ENCODE assay signal across 22 cellular contexts in the genomic region with DNA sequence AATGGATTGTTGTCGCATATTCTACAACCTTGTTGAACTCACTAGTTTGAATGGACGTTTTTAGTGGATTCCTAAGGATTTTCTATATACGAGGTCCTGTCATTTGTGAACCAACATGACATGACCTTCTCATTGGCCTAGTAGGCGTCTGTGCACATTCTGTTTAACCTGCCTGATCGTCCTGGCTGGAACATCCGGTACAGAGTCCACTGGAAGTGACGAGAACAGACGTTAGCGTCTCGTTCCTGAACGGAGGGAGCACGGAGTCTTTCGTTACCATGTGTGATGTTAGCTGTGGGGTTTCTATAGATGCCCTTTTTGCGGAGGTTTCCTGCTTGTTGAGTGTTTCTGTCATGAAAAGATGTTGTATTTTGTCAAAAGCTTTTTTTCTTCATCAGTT.
DNase-seq lines count a peak whose midpoint lies in the region; ATAC-seq, FAIRE-seq and TF ChIP-seq lines count a peak whose summit lies in the region.
"Had no signal": no experiment of that assay in that cellular context is flagged by ENCODE, and none has a peak within 500 bp of the region (broad histone marks: within the 10 kb centered on the region; RNA-seq: fewer than 3 reads in every experiment).

No MANE protein-coding gene starts in this region.

- H4K20me1 ChIP-seq in HepG2 (ENCODE audit: insufficient read depth, low read length) = no peaks in the 10 kb centered on the region
- H4K20me1 ChIP-seq: BLaER1 had no signal

- POLR2A ChIA-PET in HepG2 (lab: Yijun Ruan, JAX) = no interaction called here

- 20% methylated on average over 14 of the region's 14 CpGs for WGBS in HepG2 (ENCODE audit: low lambda C conversion rate)
- 83% methylated on average over 14 of the region's 14 CpGs for WGBS in right lobe of liver (ENCODE audit: insufficient coverage, low coverage, low lambda C conversion rate, missing lambda C conversion rate)
- 90 to 93% (median 91%) methylated on average over 14 of the region's 14 CpGs for WGBS in spleen, 5 donors

- H2AFZ ChIP-seq in HepG2 (ENCODE audit: low read length) = no peak overlapping the region

- FAIRE-seq in HepG2 (lab: Jason Lieb, UNC) = no peak
- FAIRE-seq: A204.1, GM12891, GM18507, H54 had no signal

- H3K36me3 ChIP-seq in HepG2 (replicated peaks in 1 of 2; ENCODE audit: control insufficient read depth in 1 of 2, insufficient read depth in 2 of 2, low read length in 2 of 2) (no peaks in the 10 kb centered on the region), right lobe of liver (no peaks in the 10 kb centered on the region), upper lobe of right lung (no peaks in the 10 kb centered on the region), spleen (no peaks in the 10 kb centered on the region)
- H3K36me3 ChIP-seq: BLaER1, HAP-1 had no signal

- H3K27me3 ChIP-seq in HepG2 (ENCODE audit: control insufficient read depth in 1 of 2, insufficient read depth in 2 of 2, low read length in 2 of 2) (peaks cover 3 to 24% of the 10 kb centered on the region in 2 experiments), right lobe of liver (no peaks in the 10 kb centered on the region), upper lobe of right lung (no peaks in the 10 kb centered on the region), spleen (replicated peaks in 1 of 7) (no peaks in the 10 kb centered on the region)
- H3K27me3 ChIP-seq: BLaER1 had no signal

- no peak for ATAC-seq in Right ventricle myocardium inferior
- no peak for ATAC-seq in Right ventricle myocardium superior (ENCODE audit: poor library complexity)
- ATAC-seq in HepG2 = peak; percentile 18; the same call in 1 of the 3 replicates
- ATAC-seq in right lobe of liver = no peak
- ATAC-seq in upper lobe of right lung = no peak
- ATAC-seq: CD8-positive, alpha-beta T cell had no signal

- no peak overlapping the region for H3K9ac ChIP-seq in HepG2 (ENCODE audit: insufficient read depth, low read depth, low read length)
- H3K9ac ChIP-seq: BLaER1 had no signal

- no peak for TF ChIP-seq RAD21 in HepG2 (CRISPR knock-in tag; IDR thresholded peaks at IDR 0.05)

- TF ChIP-seq EP300 in HepG2 (IDR thresholded peaks at IDR 0.05; ENCODE audit: low read depth in 2 of 2, low read length in 2 of 2) (no peak), HepG2 (CRISPR knock-in tag; IDR thresholded peaks at IDR 0.05; ENCODE audit: borderline replicate concordance) (no peak)

- H3K4me3 ChIP-seq in HepG2 (replicated peaks in 1 of 3; ENCODE audit: insufficient read depth in 1 of 3, low read depth in 2 of 3, low read length in 3 of 3) (no peak overlapping the region), right lobe of liver (no peak overlapping the region), upper lobe of right lung (no peak overlapping the region), spleen (no peak overlapping the region)
- H3K4me3 ChIP-seq: BLaER1, HAP-1 had no signal

- in situ Hi-C loops in HepG2 (cut with HindIII; ENCODE audit: extremely low pct_ligation_motif_present, low pct_unique_long_range_greater_than_20kb) = no loop called here

- no TSS peak for BruUV-seq in HepG2 (replicated peaks; lab: Mats Ljungman, UMichigan)

- H3K9me3 ChIP-seq in HepG2 (ENCODE audit: low read length) (peaks cover 23% of the 10 kb centered on the region), right lobe of liver (peaks cover 0 to 39% (median 12%) of the 10 kb centered on the region in 4 donors), upper lobe of right lung (peaks cover 32% of the 10 kb centered on the region), spleen (peaks cover 4 to 77% (median 75%) of the 10 kb centered on the region in 8 donors)

- H3K79me2 ChIP-seq in HepG2 (ENCODE audit: insufficient read depth, low read length) = no peaks in the 10 kb centered on the region

- TF ChIP-seq CTCF in HepG2 (CRISPR knock-in tag; IDR thresholded peaks at IDR 0.05) (no peak), right lobe of liver (IDR thresholded peaks at IDR 0.05) (no peak), upper lobe of right lung (IDR thresholded peaks at IDR 0.05) (no peak), spleen (IDR thresholded peaks at IDR 0.05 in 8 of 11, conservative IDR thresholded peaks at IDR 0.05 in 3 of 11) (no peak)

- CTCF ChIA-PET in HepG2 (lab: Yijun Ruan, JAX; ENCODE audit: low intra/inter-chr PET ratio, low total read pairs) = no interaction called here

- intact Hi-C loops in Right ventricle myocardium inferior (cut with DNase I) (no loop called here), Right ventricle myocardium superior (cut with DNase I) (no loop called here), HepG2 (cut with micrococcal nuclease; ENCODE audit: unreplicated experiment) (no loop called here), right lobe of liver (cut with DNase I) (no loop called here), upper lobe of right lung (cut with DNase I) (no loop called here), spleen (cut with DNase I; ENCODE audit: low total_unique reads) (no loop called here)

- DNase-seq in Right ventricle myocardium inferior (ENCODE audit: missing footprints) (peak; percentile 39), Right ventricle myocardium superior (no peak), HepG2 (ENCODE audit: low spot score) (peak; percentile 20), right lobe of liver (no peak), upper lobe of right lung (peak; percentile 1), spleen (no peak)
- no peak for DNase-seq in activated T-cell treated with anti-CD3 and anti-CD28 coated beads, Interleukin-2, amount 50 U/mL, for 48 hours
- DNase-seq: CD4-positive, CD25-positive, alpha-beta regulatory T cell; CD8-positive, alpha-beta T cell; DMS 273 treated with DMSO at 0.1 percent for 48 hours; DMS79 treated with DMSO at 0.1 percent for 48 hours; GF-D8; GOT3; HFFc6 had no signal

- peak overlapping the region; percentile 33; the same call in 1 of the 2 replicates for H3K4me2 ChIP-seq in HepG2 (ENCODE audit: low read depth, low read length)
- H3K4me2 ChIP-seq: BLaER1 had no signal

- H3K4me1 ChIP-seq in HepG2 (ENCODE audit: insufficient read depth, low read length) (peaks cover 9% of the 10 kb centered on the region), right lobe of liver (no peaks in the 10 kb centered on the region), upper lobe of right lung (no peaks in the 10 kb centered on the region), spleen (no peaks in the 10 kb centered on the region)
- H3K4me1 ChIP-seq: HAP-1 had no signal

- no peak overlapping the region for H3K27ac ChIP-seq in HepG2 (ENCODE audit: extremely low read length, insufficient read depth, low read length)
- H3K27ac ChIP-seq in right lobe of liver = no peak overlapping the region
- H3K27ac ChIP-seq in upper lobe of right lung = no peak overlapping the region
- no peak overlapping the region for H3K27ac ChIP-seq in spleen
- H3K27ac ChIP-seq: 22Rv1, BLaER1, C4-2B had no signal

- TF ChIP-seq POLR2A in HepG2 (IDR thresholded peaks at IDR 0.05; ENCODE audit: insufficient read depth in 1 of 2, low read depth in 2 of 2, low read length in 2 of 2) = no peak
- no peak for TF ChIP-seq POLR2A in right lobe of liver (IDR thresholded peaks at IDR 0.05)
- no peak for TF ChIP-seq POLR2A in spleen (IDR thresholded peaks at IDR 0.05)

TF ChIP-seq in HepG2, 621 proteins besides CTCF, POLR2A, EP300 and RAD21 (continues in another document):
- TF ChIP-seq, protein P1, sequence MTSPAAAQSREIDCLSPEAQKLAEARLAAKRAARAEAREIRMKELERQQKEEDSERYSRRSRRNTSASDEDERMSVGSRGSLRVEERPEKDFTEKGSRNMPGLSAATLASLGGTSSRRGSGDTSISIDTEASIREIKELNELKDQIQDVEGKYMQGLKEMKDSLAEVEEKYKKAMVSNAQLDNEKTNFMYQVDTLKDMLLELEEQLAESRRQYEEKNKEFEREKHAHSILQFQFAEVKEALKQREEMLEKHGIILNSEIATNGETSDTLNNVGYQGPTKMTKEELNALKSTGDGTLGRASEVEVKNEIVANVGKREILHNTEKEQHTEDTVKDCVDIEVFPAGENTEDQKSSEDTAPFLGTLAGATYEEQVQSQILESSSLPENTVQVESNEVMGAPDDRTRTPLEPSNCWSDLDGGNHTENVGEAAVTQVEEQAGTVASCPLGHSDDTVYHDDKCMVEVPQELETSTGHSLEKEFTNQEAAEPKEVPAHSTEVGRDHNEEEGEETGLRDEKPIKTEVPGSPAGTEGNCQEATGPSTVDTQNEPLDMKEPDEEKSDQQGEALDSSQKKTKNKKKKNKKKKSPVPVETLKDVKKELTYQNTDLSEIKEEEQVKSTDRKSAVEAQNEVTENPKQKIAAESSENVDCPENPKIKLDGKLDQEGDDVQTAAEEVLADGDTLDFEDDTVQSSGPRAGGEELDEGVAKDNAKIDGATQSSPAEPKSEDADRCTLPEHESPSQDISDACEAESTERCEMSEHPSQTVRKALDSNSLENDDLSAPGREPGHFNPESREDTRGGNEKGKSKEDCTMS (CRISPR knock-in tag; conservative IDR thresholded peaks at IDR 0.05) = no peak
- no peak for TF ChIP-seq NFIB (CRISPR knock-in tag; IDR thresholded peaks at IDR 0.05; ENCODE audit: borderline replicate concordance)
- TF ChIP-seq HNF4A (CRISPR knock-in tag; IDR thresholded peaks at IDR 0.05) = peak; percentile 75
- no peak for TF ChIP-seq ZNF891 (CRISPR knock-in tag; IDR thresholded peaks at IDR 0.05)
- no peak for TF ChIP-seq ZNF766 (CRISPR knock-in tag; IDR thresholded peaks at IDR 0.05; ENCODE audit: borderline replicate concordance)
- TF ChIP-seq ZMAT5 (CRISPR knock-in tag; IDR thresholded peaks at IDR 0.05; ENCODE audit: borderline replicate concordance, low read depth) = no peak
- TF ChIP-seq CREB1 (IDR thresholded peaks at IDR 0.05) = no peak; the same call in 1 of the 2 replicates
- peak; percentile 45; the same call in 1 of the 2 replicates for TF ChIP-seq CREB1 (CRISPR knock-in tag; IDR thresholded peaks at IDR 0.05)
- no peak for TF ChIP-seq EHMT2 (IDR thresholded peaks at IDR 0.05; ENCODE audit: borderline replicate concordance, low read depth, low read length)
- TF ChIP-seq ZNF446 (CRISPR knock-in tag; IDR thresholded peaks at IDR 0.05) = no peak
- TF ChIP-seq NFE2L1 (CRISPR knock-in tag; IDR thresholded peaks at IDR 0.05; ENCODE audit: borderline replicate concordance) = no peak
- TF ChIP-seq SP4 (CRISPR knock-in tag; IDR thresholded peaks at IDR 0.05) = no peak
- no peak for TF ChIP-seq ZNF672 (CRISPR knock-in tag; IDR thresholded peaks at IDR 0.05)

Comparison
In these comparisons a context has a peak if more than half of its experiments do, and no peak if none do; other contexts are left out.
1. DNase-seq: peak in Right ventricle myocardium inferior (single experiment), HepG2 (single experiment) and upper lobe of right lung (single experiment); none in Right ventricle myocardium superior (single experiment), right lobe of liver (0 of 3), spleen (single experiment) and activated T-cell treated with anti-CD3 and anti-CD28 coated beads, Interleukin-2, amount 50 U/mL, for 48 hours (0 of 2).